In genomic region chr6:129134535-129134934, GRCh38 we compare ENCODE assay signal across 13 cellular contexts.
DNase-seq lines count a peak whose midpoint lies in the region; ATAC-seq and TF ChIP-seq lines count a peak whose summit lies in the region.
"Had no signal": no experiment of that assay in that cellular context is flagged by ENCODE, and none has a peak within 500 bp of the region (broad histone marks: within the 10 kb centered on the region; RNA-seq: fewer than 3 reads in every experiment).

No MANE protein-coding gene starts in this region.

- H3K79me1 ChIP-seq in H9 (ENCODE audit: insufficient read depth, low read depth, low read length, poor library complexity, severe bottlenecking), result no peaks in the 10 kb centered on the region

- H3K4me3 Mint-ChIP-seq in H9, result no peak overlapping the region
- no peak overlapping the region for H3K4me3 Mint-ChIP-seq in activated naive CD8-positive, alpha-beta T cell treated with anti-CD3 and anti-CD28 coated beads for 36 hours
- H3K4me3 Mint-ChIP-seq: T-helper 2 cell treated with Interferon-gamma antibody and Interleukin-4, amounts not matched to agents 5 μg/mL and 100 μg/mL, for 36 hours had no signal

- H2BK120ac ChIP-seq in H9 (ENCODE audit: low read depth, low read length, poor library complexity, severe bottlenecking), result no peak overlapping the region

- H3K4me2 ChIP-seq in H9 (ENCODE audit: insufficient read depth, insufficient read length, low read length), result no peak overlapping the region
- H3K4me2 ChIP-seq in skeletal muscle satellite cell (ENCODE audit: low read length), result peak overlapping the region; percentile 70

- no peak overlapping the region for H3K9ac ChIP-seq in H9 (ENCODE audit: extremely low read depth, insufficient read length, low read length)
- peak overlapping the region; percentile 42 for H3K9ac ChIP-seq in skeletal muscle satellite cell (ENCODE audit: low read depth, low read length)

- no peak overlapping the region for H4K8ac ChIP-seq in H9 (replicated peaks; ENCODE audit: insufficient read length, low read depth, low read length)

- H3K27ac ChIP-seq in H9 (ENCODE audit: insufficient read length, low read depth, low read length) (no peak overlapping the region), cingulate gyrus (ENCODE audit: low read depth, low read length) (peak overlapping the region; percentile 76), right atrium auricular region (peak overlapping the region; percentile 80 to 83)

- H3K56ac ChIP-seq in H9 (ENCODE audit: insufficient read length, low read depth, low read length), result no peak overlapping the region

- H2BK15ac ChIP-seq in H9 (ENCODE audit: low read depth, low read length), result no peak overlapping the region

- no peak overlapping the region for H2BK20ac ChIP-seq in H9 (ENCODE audit: low read depth, low read length, poor library complexity, severe bottlenecking)

- H3K4me1 Mint-ChIP-seq in H9, result no peaks in the 10 kb centered on the region
- H3K4me1 Mint-ChIP-seq in activated naive CD8-positive, alpha-beta T cell treated with anti-CD3 and anti-CD28 coated beads for 36 hours, result no peaks in the 10 kb centered on the region

- no peak overlapping the region for H4K91ac ChIP-seq in H9 (ENCODE audit: insufficient read length, low read depth, low read length)

- no peaks in the 10 kb centered on the region for H3K27me3 Mint-ChIP-seq in H9 (ENCODE audit: low read depth)
- peaks cover 16% of the 10 kb centered on the region for H3K27me3 Mint-ChIP-seq in activated naive CD8-positive, alpha-beta T cell treated with anti-CD3 and anti-CD28 coated beads for 36 hours

- TF ChIP-seq CTCF in H9 (conservative IDR thresholded peaks at IDR 0.05) (peak; percentile 14; the same call in 1 of the 3 replicates), right atrium auricular region (IDR thresholded peaks at IDR 0.05) (no peak)

- no peak overlapping the region for H3T11ph ChIP-seq in H9 (ENCODE audit: low read length)

- H3K14ac ChIP-seq in H9 (ENCODE audit: insufficient read depth, low read length), result no peak overlapping the region

- H3K36me3 ChIP-seq in right atrium auricular region (no peaks in the 10 kb centered on the region), skeletal muscle satellite cell (ENCODE audit: insufficient read depth, low read length) (no peaks in the 10 kb centered on the region)

- H4K5ac ChIP-seq in H9 (ENCODE audit: insufficient read length, low read depth, low read length), result no peak overlapping the region

- H3K18ac ChIP-seq in H9 (ENCODE audit: insufficient read length, low read depth, low read length), result no peak overlapping the region

- no peaks in the 10 kb centered on the region for H3K79me2 ChIP-seq in H9 (ENCODE audit: insufficient read depth, low read length)

- H3K36me3 Mint-ChIP-seq in H9 (ENCODE audit: insufficient read depth in 1 of 3, low read depth in 3 of 3), result no peaks in the 10 kb centered on the region
- no peaks in the 10 kb centered on the region for H3K36me3 Mint-ChIP-seq in activated naive CD8-positive, alpha-beta T cell treated with anti-CD3 and anti-CD28 coated beads for 36 hours
- H3K36me3 Mint-ChIP-seq: activated naive CD4-positive, alpha-beta T cell treated with anti-CD3 and anti-CD28 coated beads, Interleukin-2, amount 50 U/mL, for 72 hours had no signal

- H3K4me3 ChIP-seq in right atrium auricular region (no peak overlapping the region), skeletal muscle satellite cell (ENCODE audit: low read length) (no peak overlapping the region)

- H2AFZ ChIP-seq in H9 (ENCODE audit: low read length), result no peak overlapping the region

- H2BK5ac ChIP-seq in H9 (ENCODE audit: insufficient read length, low read length), result no peak overlapping the region

- DNase-seq in H9 (no peak), right atrium auricular region (ENCODE audit: low spot score) (no peak), NCI-H1092 (lab: John Stamatoyannopoulos, UW) (no peak), foreskin melanocyte (no peak)
- no peak for DNase-seq in activated naive CD8-positive, alpha-beta T cell treated with anti-CD3 and anti-CD28 coated beads for 36 hours
- DNase-seq: activated CD4-positive, alpha-beta T cell treated with anti-CD3 and anti-CD28 coated beads for 4 hours; NCI-H82; stimulated activated CD4-positive, alpha-beta T cell treated with anti-CD3 and anti-CD28 coated beads, Interleukin-2, amount 100 ng/mL, for 48 hours had no signal

- H4K20me1 ChIP-seq in H9 (ENCODE audit: control insufficient read depth, insufficient read depth, insufficient read length), result no peaks in the 10 kb centered on the region

- no peak overlapping the region for H3K4ac ChIP-seq in H9 (ENCODE audit: low read depth, low read length)

- H3K9me3 Mint-ChIP-seq in H9, result no peaks in the 10 kb centered on the region
- H3K9me3 Mint-ChIP-seq in activated naive CD8-positive, alpha-beta T cell treated with anti-CD3 and anti-CD28 coated beads for 36 hours, result no peaks in the 10 kb centered on the region
- H3K9me3 Mint-ChIP-seq: activated naive CD4-positive, alpha-beta T cell treated with anti-CD3 and anti-CD28 coated beads, Interleukin-2, amount 50 U/mL, for 72 hours; T-helper 2 cell treated with Interferon-gamma antibody and Interleukin-4, amounts not matched to agents 5 μg/mL and 100 μg/mL, for 36 hours had no signal

- no peak overlapping the region for H2AK5ac ChIP-seq in H9 (ENCODE audit: insufficient read length, low read length)

- no peak for ATAC-seq in HG02884 (IDR thresholded peaks at IDR 0.05; ENCODE audit: unreplicated experiment)
- ATAC-seq: activated naive CD4-positive, alpha-beta T cell treated with anti-CD3 and anti-CD28 coated beads, Interleukin-2, amount 50 U/mL, for 72 hours had no signal

- no peak overlapping the region for H3K23ac ChIP-seq in H9 (ENCODE audit: insufficient read length, low read depth, low read length)

- H3K27ac Mint-ChIP-seq in H9, result no peak overlapping the region
- H3K27ac Mint-ChIP-seq in activated naive CD8-positive, alpha-beta T cell treated with anti-CD3 and anti-CD28 coated beads for 36 hours, result no peak overlapping the region
- H3K27ac Mint-ChIP-seq: activated naive CD4-positive, alpha-beta T cell treated with anti-CD3 and anti-CD28 coated beads, Interleukin-2, amount 50 U/mL, for 72 hours; T-helper 2 cell treated with Interferon-gamma antibody and Interleukin-4, amounts not matched to agents 5 μg/mL and 100 μg/mL, for 36 hours had no signal

- H3K23me2 ChIP-seq in H9 (ENCODE audit: insufficient read length, low read depth, low read length, poor library complexity, severe bottlenecking), result no peaks in the 10 kb centered on the region

- H3K27me3 ChIP-seq in H9 (ENCODE audit: insufficient read depth, low read length) (no peaks in the 10 kb centered on the region), right atrium auricular region (no peaks in the 10 kb centered on the region), skeletal muscle satellite cell (ENCODE audit: control insufficient read depth, insufficient read depth, low read length) (no peaks in the 10 kb centered on the region)

- H2BK12ac ChIP-seq in H9 (ENCODE audit: insufficient read length, low read depth, low read length), result no peak overlapping the region

- H3K9me3 ChIP-seq in H9 (ENCODE audit: control insufficient read depth, low read depth, low read length) (no peaks in the 10 kb centered on the region), right atrium auricular region (no peaks in the 10 kb centered on the region), skeletal muscle satellite cell (replicated peaks; ENCODE audit: low read length) (no peaks in the 10 kb centered on the region)

- no peaks in the 10 kb centered on the region for H3K4me1 ChIP-seq in H9 (ENCODE audit: insufficient read depth, low read length)
- peaks cover 0 to 85% of the 10 kb centered on the region in 2 donors for H3K4me1 ChIP-seq in right atrium auricular region
- peaks cover 41% of the 10 kb centered on the region for H3K4me1 ChIP-seq in skeletal muscle satellite cell (ENCODE audit: control insufficient read depth, insufficient read depth, low read length)
